1 cellular context compared by ENCODE assay signal in the genomic region with DNA sequence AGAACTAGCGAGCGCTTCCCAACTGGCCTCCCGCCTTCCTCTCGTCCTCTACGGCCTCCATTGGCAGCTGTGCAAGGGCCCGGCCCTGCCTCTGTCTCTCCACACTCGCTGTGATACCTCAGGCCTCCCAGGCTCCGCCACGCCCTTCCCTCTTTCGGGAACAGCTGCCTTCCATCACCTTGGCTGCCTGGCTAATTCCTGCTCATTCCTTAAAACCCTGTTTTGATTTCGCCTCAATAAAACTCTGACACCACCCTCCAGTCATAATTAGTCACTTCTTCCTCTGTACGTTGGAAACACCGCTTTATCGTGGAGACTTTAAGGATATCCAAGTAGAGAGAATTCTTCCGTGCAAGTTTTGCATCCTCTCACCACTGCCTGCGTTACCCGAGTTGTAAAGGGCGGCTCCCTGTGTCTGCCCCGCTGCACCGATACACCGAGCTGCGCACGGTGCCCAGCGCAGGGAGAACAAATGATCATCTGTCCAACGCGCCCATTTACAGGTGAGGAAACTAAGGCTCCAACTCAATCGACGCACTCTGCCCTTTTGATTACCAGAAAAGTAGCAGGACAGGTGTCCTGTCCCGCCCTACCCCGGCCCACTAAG.
TF ChIP-seq lines count a peak whose summit lies in the region.

No MANE protein-coding gene starts in this region.

TF ChIP-seq in HepG2, 621 proteins besides CTCF, POLR2A, EP300 and RAD21 (continued from another document):
- TF ChIP-seq, protein P1, sequence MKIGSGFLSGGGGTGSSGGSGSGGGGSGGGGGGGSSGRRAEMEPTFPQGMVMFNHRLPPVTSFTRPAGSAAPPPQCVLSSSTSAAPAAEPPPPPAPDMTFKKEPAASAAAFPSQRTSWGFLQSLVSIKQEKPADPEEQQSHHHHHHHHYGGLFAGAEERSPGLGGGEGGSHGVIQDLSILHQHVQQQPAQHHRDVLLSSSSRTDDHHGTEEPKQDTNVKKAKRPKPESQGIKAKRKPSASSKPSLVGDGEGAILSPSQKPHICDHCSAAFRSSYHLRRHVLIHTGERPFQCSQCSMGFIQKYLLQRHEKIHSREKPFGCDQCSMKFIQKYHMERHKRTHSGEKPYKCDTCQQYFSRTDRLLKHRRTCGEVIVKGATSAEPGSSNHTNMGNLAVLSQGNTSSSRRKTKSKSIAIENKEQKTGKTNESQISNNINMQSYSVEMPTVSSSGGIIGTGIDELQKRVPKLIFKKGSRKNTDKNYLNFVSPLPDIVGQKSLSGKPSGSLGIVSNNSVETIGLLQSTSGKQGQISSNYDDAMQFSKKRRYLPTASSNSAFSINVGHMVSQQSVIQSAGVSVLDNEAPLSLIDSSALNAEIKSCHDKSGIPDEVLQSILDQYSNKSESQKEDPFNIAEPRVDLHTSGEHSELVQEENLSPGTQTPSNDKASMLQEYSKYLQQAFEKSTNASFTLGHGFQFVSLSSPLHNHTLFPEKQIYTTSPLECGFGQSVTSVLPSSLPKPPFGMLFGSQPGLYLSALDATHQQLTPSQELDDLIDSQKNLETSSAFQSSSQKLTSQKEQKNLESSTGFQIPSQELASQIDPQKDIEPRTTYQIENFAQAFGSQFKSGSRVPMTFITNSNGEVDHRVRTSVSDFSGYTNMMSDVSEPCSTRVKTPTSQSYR (CRISPR knock-in tag; IDR thresholded peaks at IDR 0.05; ENCODE audit: borderline replicate concordance) = 0 out of 2 replicates have a peak, but pooled peaks have one; percentile 1
- peak; percentile 68 for TF ChIP-seq KDM1A (CRISPR knock-in tag; IDR thresholded peaks at IDR 0.05)
